Comparison of ENCODE assay signal across 8 cellular contexts in the genomic region with DNA sequence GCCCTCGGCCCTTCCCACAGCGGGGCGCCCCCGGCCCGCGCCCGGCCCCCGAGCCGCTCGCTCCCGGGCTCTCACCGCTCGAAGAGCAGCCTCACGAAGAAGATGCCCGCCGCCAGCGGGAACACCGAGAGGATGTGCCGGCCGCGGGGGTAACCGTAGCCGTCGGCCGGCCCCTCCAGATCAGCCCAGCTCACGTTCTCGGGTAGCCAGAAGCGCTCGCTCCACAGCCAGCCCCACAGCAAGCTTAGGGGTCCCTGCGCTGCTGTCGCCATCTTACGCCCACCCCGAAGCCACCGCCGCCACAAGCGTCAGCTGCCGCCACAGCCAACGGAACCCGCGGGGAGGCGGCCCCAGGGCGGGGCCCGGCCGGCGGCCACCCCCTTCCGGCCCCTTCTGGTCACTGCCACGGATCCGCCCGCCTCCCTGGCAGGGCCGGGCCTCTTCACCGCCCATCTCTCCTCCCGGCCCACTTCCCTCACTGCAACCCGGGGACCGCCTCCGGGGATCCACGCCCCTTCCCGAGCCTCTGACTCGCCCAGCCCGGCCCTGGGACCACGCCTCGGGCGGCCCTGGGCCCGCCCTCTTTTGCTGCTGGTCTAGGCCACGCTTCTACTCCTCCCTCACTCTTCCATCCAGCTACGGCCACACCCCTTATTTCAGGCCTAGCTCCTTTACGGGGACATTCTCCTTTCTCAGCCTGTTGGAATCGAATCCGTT.
DNase-seq lines count a peak whose midpoint lies in the region; ATAC-seq and TF ChIP-seq lines count a peak whose summit lies in the region.

A gene with protein sequence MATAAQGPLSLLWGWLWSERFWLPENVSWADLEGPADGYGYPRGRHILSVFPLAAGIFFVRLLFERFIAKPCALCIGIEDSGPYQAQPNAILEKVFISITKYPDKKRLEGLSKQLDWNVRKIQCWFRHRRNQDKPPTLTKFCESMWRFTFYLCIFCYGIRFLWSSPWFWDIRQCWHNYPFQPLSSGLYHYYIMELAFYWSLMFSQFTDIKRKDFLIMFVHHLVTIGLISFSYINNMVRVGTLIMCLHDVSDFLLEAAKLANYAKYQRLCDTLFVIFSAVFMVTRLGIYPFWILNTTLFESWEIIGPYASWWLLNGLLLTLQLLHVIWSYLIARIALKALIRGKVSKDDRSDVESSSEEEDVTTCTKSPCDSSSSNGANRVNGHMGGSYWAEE (minus strand): TSS at position 344 of the 717 bp plus-strand sequence. CDS start 72 bp downstream, at position 272.

- ATAC-seq in GM19035 (IDR thresholded peaks at IDR 0.05; ENCODE audit: unreplicated experiment) (peak; percentile 96), HG03354 (IDR thresholded peaks at IDR 0.05; ENCODE audit: poor library complexity, severe bottlenecking, unreplicated experiment) (peak; percentile 97)
- peak; percentile 98 to 99 for ATAC-seq in activated CD4-positive, CD25-positive, alpha-beta regulatory T cell treated with anti-CD3 and anti-CD28 coated beads, Interleukin-2, amount 50 U/mL, for 24 hours

- DNase-seq in AG09319 (ENCODE audit: extremely low read depth, low read depth) (peak; percentile 98), NCI-H446 treated with DMSO at 0.1 percent for 48 hours (lab: John Stamatoyannopoulos, UW) (peak; percentile 93), cerebellar cortex (ENCODE audit: low spot score) (peak; percentile 97), islet precursor cell (peak; percentile 100)
- peak; percentile 96 to 98 (median 98) for DNase-seq in stimulated activated CD4-positive, alpha-beta T cell treated with anti-CD3 and anti-CD28 coated beads, Interleukin-12 subunit alpha, Interleukin-12 subunit beta, amount 100 ng/mL, for 48 hours (ENCODE audit: low read depth in 2 of 3, low spot score in 1 of 3)

- TF ChIP-seq CTCF in AG09319 (IDR thresholded peaks at IDR 0.05; ENCODE audit: low read depth, low read length): no peak; the same call in 1 of the 2 replicates

Comparison
In these comparisons a context has a peak if more than half of its experiments do, and no peak if none do; other contexts are left out.
1. Peak in every context shown above with its lines: DNase-seq and ATAC-seq.